Comparison of ENCODE assay signal across 12 cellular contexts in the genomic region with DNA sequence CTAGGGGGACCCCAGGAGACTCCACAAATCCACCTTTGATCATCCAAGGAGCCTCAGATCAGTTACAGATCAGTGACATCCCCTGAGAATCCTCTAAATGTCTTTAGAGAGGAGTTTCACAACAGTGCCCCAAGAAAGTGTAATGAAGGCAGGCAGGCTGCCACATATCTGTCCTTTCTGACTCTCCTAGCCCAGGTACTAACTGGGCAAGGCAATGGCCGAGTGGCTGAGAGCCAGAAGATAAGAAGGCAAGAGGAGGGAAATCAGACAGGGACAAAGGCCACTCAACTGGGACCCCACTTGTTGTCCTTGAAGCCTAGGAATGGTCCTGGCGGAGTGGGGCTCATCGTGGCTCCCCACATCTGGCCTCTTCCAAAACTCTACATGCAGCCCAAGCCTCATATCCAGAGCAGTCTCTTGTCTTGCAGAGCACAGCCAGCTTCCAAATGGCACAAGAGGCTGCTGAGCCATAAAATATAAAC. TPM values are rescaled to one million over a fixed set of nuclear protein-coding genes. Genes with fewer than 3 reads are reported as not detected.
DNase-seq lines count a peak whose midpoint lies in the region; ATAC-seq and TF ChIP-seq lines count a peak whose summit lies in the region.
"Had no signal": no experiment of that assay in that cellular context is flagged by ENCODE, and none has a peak within 500 bp of the region (broad histone marks: within the 10 kb centered on the region; RNA-seq: fewer than 3 reads in every experiment).

No MANE protein-coding gene starts in this region.

- intact Hi-C loops in mammary epithelial cell (cut with micrococcal nuclease) = no loop called here

- H2BK5ac ChIP-seq in mesenchymal stem cell (ENCODE audit: low read depth, low read length, poor library complexity, severe bottlenecking) = no peak overlapping the region

- CTCF ChIA-PET in mammary epithelial cell (lab: Charles Lee; ENCODE audit: low non-redundant PET) = no interaction called here

- H3K27me3 Mint-ChIP-seq in activated naive CD4-positive, alpha-beta T cell treated with anti-CD3 and anti-CD28 coated beads, Interleukin-2, amount 50 U/mL, for 24 hours = no peaks in the 10 kb centered on the region
- no peaks in the 10 kb centered on the region for H3K27me3 Mint-ChIP-seq in type B pancreatic cell

- no peak overlapping the region for H4K8ac ChIP-seq in mesenchymal stem cell (ENCODE audit: low read length)

- DNase-seq in activated naive CD4-positive, alpha-beta T cell treated with Interleukin-2 at 50 U/mL for 16 hours = no peak
- DNase-seq in mammary epithelial cell (no peak), mesenchymal stem cell (peak; percentile 0), type B pancreatic cell (ENCODE audit: extremely low spot score, unreplicated experiment) (no peak), ecto neural progenitor cell (ENCODE audit: low spot score) (no peak)
- no peak for DNase-seq in stimulated activated CD4-positive, alpha-beta T cell treated with anti-CD3 and anti-CD28 coated beads, Interleukin-12 subunit alpha, Interleukin-12 subunit beta, amount 100 ng/mL, for 4 hours
- DNase-seq: GF-D8, NCI-H1092, NCI-H524, SHP77 had no signal

- no TSS peak for BruUV-seq in mammary epithelial cell (replicated peaks; lab: Mats Ljungman, UMichigan)

- peak overlapping the region; percentile 85 for H3K4me3 Mint-ChIP-seq in activated naive CD4-positive, alpha-beta T cell treated with anti-CD3 and anti-CD28 coated beads, Interleukin-2, amount 50 U/mL, for 24 hours
- H3K4me3 Mint-ChIP-seq in type B pancreatic cell = no peak overlapping the region

- H2BK120ac ChIP-seq in mesenchymal stem cell (ENCODE audit: low read depth, low read length) = no peak overlapping the region

- TF ChIP-seq CTCF in mammary epithelial cell (conservative IDR thresholded peaks at IDR 0.05 in 1 of 2, IDR thresholded peaks at IDR 0.05 in 1 of 2; ENCODE audit: extremely low read depth in 1 of 2, insufficient read depth in 1 of 2, low read depth in 1 of 2, low read length in 2 of 2) (no peak), type B pancreatic cell (conservative IDR thresholded peaks at IDR 0.05) (no peak)

- H3K27me3 ChIP-seq in mammary epithelial cell (ENCODE audit: insufficient read depth, low read length) (no peaks in the 10 kb centered on the region), mesenchymal stem cell (ENCODE audit: control insufficient read depth in 1 of 2, insufficient read depth in 1 of 2, low read length in 2 of 2) (no peaks in the 10 kb centered on the region)

- dilution Hi-C loops in mammary epithelial cell (cut with HindIII; ENCODE audit: low sequenced_read_pairs) = loop anchor here (10.0 kb wide), 1 partner anchor 127 kb away; no protein-coding TSS in a partner anchor

- peak overlapping the region; percentile 98 for H3K27ac Mint-ChIP-seq in activated naive CD4-positive, alpha-beta T cell treated with anti-CD3 and anti-CD28 coated beads, Interleukin-2, amount 50 U/mL, for 24 hours
- H3K27ac Mint-ChIP-seq in type B pancreatic cell = peak overlapping the region; percentile 44

- peaks cover 100% of the 10 kb centered on the region for H3K79me2 ChIP-seq in mammary epithelial cell (ENCODE audit: insufficient read depth, low read length)

- peaks cover 12% of the 10 kb centered on the region for H3K36me3 Mint-ChIP-seq in activated naive CD4-positive, alpha-beta T cell treated with anti-CD3 and anti-CD28 coated beads, Interleukin-2, amount 50 U/mL, for 24 hours
- H3K36me3 Mint-ChIP-seq in type B pancreatic cell = peaks cover 16% of the 10 kb centered on the region

- no peaks in the 10 kb centered on the region for H3K9me3 Mint-ChIP-seq in activated naive CD4-positive, alpha-beta T cell treated with anti-CD3 and anti-CD28 coated beads, Interleukin-2, amount 50 U/mL, for 24 hours
- H3K9me3 Mint-ChIP-seq in type B pancreatic cell = no peaks in the 10 kb centered on the region

- H2AK5ac ChIP-seq in mesenchymal stem cell (ENCODE audit: low read length, severe bottlenecking) = no peak overlapping the region

- no peak overlapping the region for H4K91ac ChIP-seq in mesenchymal stem cell (ENCODE audit: low read length)

- no peak overlapping the region for H3K23ac ChIP-seq in mesenchymal stem cell (ENCODE audit: low read length in 2 of 2)

- ATAC-seq in activated CD4-positive, CD25-positive, alpha-beta regulatory T cell treated with anti-CD3 and anti-CD28 coated beads, Interleukin-2, amount 50 U/mL, for 24 hours = no peak

- H3K4me3 ChIP-seq in mammary epithelial cell (replicated peaks in 1 of 3; ENCODE audit: insufficient read depth in 1 of 3, low read depth in 2 of 3, low read length in 3 of 3) = no peak overlapping the region
- H3K4me3 ChIP-seq in mesenchymal stem cell (ENCODE audit: insufficient read depth in 1 of 2, low read depth in 1 of 2, low read length in 2 of 2) = no peak overlapping the region

- H3K4me1 ChIP-seq in mammary epithelial cell (ENCODE audit: insufficient read depth, low read length) (peaks cover 99% of the 10 kb centered on the region), mesenchymal stem cell (ENCODE audit: control insufficient read depth, insufficient read depth, low read depth, low read length) (peaks cover 56% of the 10 kb centered on the region)

- H2BK12ac ChIP-seq in mesenchymal stem cell (ENCODE audit: low read length in 2 of 2) = no peak overlapping the region

- no peak overlapping the region for H3K4ac ChIP-seq in mesenchymal stem cell (ENCODE audit: low read depth in 1 of 2, low read length in 2 of 2)

- H3K9ac ChIP-seq in mammary epithelial cell (ENCODE audit: insufficient read depth, low read length) = no peak overlapping the region
- H3K9ac ChIP-seq in mesenchymal stem cell (ENCODE audit: low read length) = no peak overlapping the region

- H3K79me1 ChIP-seq in mesenchymal stem cell (replicated peaks; ENCODE audit: low read length, poor library complexity, severe bottlenecking) = no peaks in the 10 kb centered on the region

- no peak overlapping the region for H2BK15ac ChIP-seq in mesenchymal stem cell (ENCODE audit: low read depth, poor library complexity, severe bottlenecking)

- peaks cover 46% of the 10 kb centered on the region for H4K20me1 ChIP-seq in mammary epithelial cell (ENCODE audit: insufficient read depth, low read length)

- H3K14ac ChIP-seq in mesenchymal stem cell (ENCODE audit: low read length in 2 of 2) = no peak overlapping the region

- H3K27ac ChIP-seq in mammary epithelial cell (ENCODE audit: insufficient read depth, low read depth, low read length) = peak overlapping the region; percentile 45
- H3K27ac ChIP-seq in mesenchymal stem cell (ENCODE audit: low read length, poor library complexity, severe bottlenecking) = no peak overlapping the region

- no peak overlapping the region for H3K18ac ChIP-seq in mesenchymal stem cell (ENCODE audit: low read depth in 1 of 2, low read length in 2 of 2)

- H3K36me3 ChIP-seq in mammary epithelial cell (ENCODE audit: insufficient read depth, low read length) = peaks cover 30% of the 10 kb centered on the region
- H3K36me3 ChIP-seq in mesenchymal stem cell (ENCODE audit: control insufficient read depth in 1 of 2, insufficient read depth in 2 of 2, low read depth in 1 of 2, low read length in 2 of 2) = peaks cover 25 to 54% of the 10 kb centered on the region in 2 experiments

- peaks cover 98% of the 10 kb centered on the region for H3K4me1 Mint-ChIP-seq in activated naive CD4-positive, alpha-beta T cell treated with anti-CD3 and anti-CD28 coated beads, Interleukin-2, amount 50 U/mL, for 24 hours
- peaks cover 82% of the 10 kb centered on the region for H3K4me1 Mint-ChIP-seq in type B pancreatic cell (ENCODE audit: unreplicated experiment)

- H2AFZ ChIP-seq in mammary epithelial cell (ENCODE audit: low read depth, low read length) (no peak overlapping the region), mesenchymal stem cell (ENCODE audit: low read depth, low read length) (no peak overlapping the region)

- peak overlapping the region; percentile 45 for H3K4me2 ChIP-seq in mammary epithelial cell (ENCODE audit: insufficient read depth, low read depth, low read length)
- no peak overlapping the region for H3K4me2 ChIP-seq in mesenchymal stem cell (ENCODE audit: low read length, poor library complexity, severe bottlenecking)

- WGBS in mammary epithelial cell (ENCODE audit: low coverage, missing lambda C conversion rate) = 97% methylated on average over 3 of the region's 3 CpGs
- 94% methylated on average over 3 of the region's 3 CpGs for WGBS in mesenchymal stem cell

- in situ Hi-C loops in mammary epithelial cell (cut with MboI; ENCODE audit: low sequenced_read_pairs in 2 of 2) = no loop called here

- H3K9me3 ChIP-seq in mammary epithelial cell (replicated peaks; ENCODE audit: insufficient read depth, low read length) (no peaks in the 10 kb centered on the region), mesenchymal stem cell (ENCODE audit: control insufficient read depth, low read length) (no peaks in the 10 kb centered on the region)

RNA-seq across cellular contexts. Expression of a gene that starts 11.6 kb away (rescaled TPM):
- total RNA-seq in mammary epithelial cell (1,000 to 10,000 TPM in 1 of 2 donors, 100 to 1,000 TPM in 1; 841 to 1,322 TPM), type B pancreatic cell (ENCODE audit: low replicate concordance) (128 and 176 TPM in 2 replicates)
- polyA plus RNA-seq in mammary epithelial cell = 813 TPM
- 1,325 TPM for polyA minus RNA-seq in mammary epithelial cell
- polyA plus RNA-seq in mesenchymal stem cell (2013, experiment 1 of 2) = 359 TPM
- polyA plus RNA-seq in mesenchymal stem cell (2013, experiment 2 of 2) = 344 TPM
